ENCODE assay signal across 15 cellular contexts in genomic region chr9:35669331-35670145, GRCh38. TPM values are rescaled to one million over a fixed set of nuclear protein-coding genes. Genes with fewer than 3 reads are reported as not detected.
DNase-seq lines count a peak whose midpoint lies in the region; ATAC-seq and TF ChIP-seq lines count a peak whose summit lies in the region.
"Had no signal": no experiment of that assay in that cellular context is flagged by ENCODE, and none has a peak within 500 bp of the region (broad histone marks: within the 10 kb centered on the region; RNA-seq: fewer than 3 reads in every experiment).

No MANE protein-coding gene starts in this region.

- H3K27ac ChIP-seq in Peyer's patch = peak overlapping the region in 3 of 4 donors; percentile 19 to 78 (median 64)
- no peak overlapping the region for H3K27ac ChIP-seq in neuronal stem cell (replicated peaks; ENCODE audit: low read length)
- H3K27ac ChIP-seq: esophagus muscularis mucosa had no signal

- H3K4me2 ChIP-seq in neuronal stem cell (ENCODE audit: insufficient read depth, low read length, poor library complexity, severe bottlenecking) = no peak overlapping the region

- no peak overlapping the region for H3K9ac ChIP-seq in neuronal stem cell (ENCODE audit: low read depth, low read length, poor library complexity)

- H3K23ac ChIP-seq in neuronal stem cell (ENCODE audit: low read depth, low read length, poor library complexity) = no peak overlapping the region

- WGBS in neuronal stem cell (ENCODE audit: extremely low coverage in 2 of 2, insufficient read length in 2 of 2, insufficient replicate concordance in 1 of 2), 2 donors = no CpG with 5 or more reads among the region's 6 CpGs

- no peak overlapping the region for H4K8ac ChIP-seq in neuronal stem cell (ENCODE audit: low read depth, low read length)

- TF ChIP-seq CTCF in Peyer's patch (IDR thresholded peaks at IDR 0.05) (no peak), fibroblast of villous mesenchyme (IDR thresholded peaks at IDR 0.05; ENCODE audit: insufficient read depth, low read depth, low read length) (no peak)

- H3K4ac ChIP-seq in neuronal stem cell (ENCODE audit: low read length) = no peak overlapping the region

- no peaks in the 10 kb centered on the region for H3K9me3 ChIP-seq in Peyer's patch
- H3K9me3 ChIP-seq in neuronal stem cell (replicated peaks in 1 of 2; ENCODE audit: control insufficient read depth in 2 of 2, insufficient read depth in 1 of 2, low read depth in 1 of 2, low read length in 2 of 2) = peaks cover 0 to 3% of the 10 kb centered on the region in 2 donors
- H3K9me3 ChIP-seq: esophagus muscularis mucosa had no signal

- H2AK5ac ChIP-seq in neuronal stem cell (ENCODE audit: low read depth, low read length) = no peak overlapping the region

- H3K4me3 ChIP-seq in Peyer's patch (no peak overlapping the region), fibroblast of villous mesenchyme (ENCODE audit: low read depth, low read length) (no peak overlapping the region), neuronal stem cell (ENCODE audit: low read length in 2 of 2) (no peak overlapping the region)
- H3K4me3 ChIP-seq: esophagus muscularis mucosa had no signal

- TF ChIP-seq POLR2A in Peyer's patch (IDR thresholded peaks at IDR 0.05) (no peak), erythroblast (IDR thresholded peaks at IDR 0.05; ENCODE audit: low read length) (no peak)

- H3K36me3 ChIP-seq in Peyer's patch (no peaks in the 10 kb centered on the region), neuronal stem cell (replicated peaks in 1 of 2; ENCODE audit: control insufficient read depth in 2 of 2, insufficient read depth in 2 of 2, low read length in 2 of 2) (no peaks in the 10 kb centered on the region)
- H3K36me3 ChIP-seq: esophagus muscularis mucosa had no signal

- ATAC-seq in HG03025 (IDR thresholded peaks at IDR 0.05; ENCODE audit: low FRiP score, unreplicated experiment) = no peak
- ATAC-seq: activated CD4-positive, alpha-beta T cell treated with anti-CD3 and anti-CD28 coated beads for 36 hours; stimulated activated memory B cell treated with anti-CD40 and anti-IgM and Interleukin-4, amounts not matched to agents 10 μg/mL and 1 μg/mL and 100 μg/mL, for 72 hours had no signal

- peaks cover 4% of the 10 kb centered on the region for H3K79me1 ChIP-seq in neuronal stem cell (ENCODE audit: low read depth, low read length)

- no peak overlapping the region for H2BK5ac ChIP-seq in neuronal stem cell (ENCODE audit: low read length)

- no peak overlapping the region for H4K91ac ChIP-seq in neuronal stem cell (ENCODE audit: low read depth, low read length, poor library complexity)

- peak; percentile 76 for DNase-seq in EL
- DNase-seq in Peyer's patch = peak in 2 of 3 donors; percentile 81 to 89
- peak; percentile 60 for DNase-seq in fibroblast of villous mesenchyme (ENCODE audit: low read depth)
- DNase-seq in neuronal stem cell (ENCODE audit: low spot score) = no peak
- DNase-seq in NAMALWA (ENCODE audit: low spot score) = no peak
- no peak for DNase-seq in erythroblast (lab: John Stamatoyannopoulos, UW)
- no peak for DNase-seq in NCI-H446 (lab: John Stamatoyannopoulos, UW)
- DNase-seq: activated CD4-positive, alpha-beta T cell treated with anti-CD3 and anti-CD28 coated beads for 36 hours; COR-L47; H9; nucleus accumbens had no signal

- no peak overlapping the region for H2BK120ac ChIP-seq in neuronal stem cell (ENCODE audit: low read depth, low read length)

- no peak overlapping the region for H2BK15ac ChIP-seq in neuronal stem cell (ENCODE audit: low read length)

- peak overlapping the region; percentile 19 for H2AFZ ChIP-seq in neuronal stem cell (ENCODE audit: low read length)

- peaks cover 0 to 18% (median 5%) of the 10 kb centered on the region in 4 donors for H3K4me1 ChIP-seq in Peyer's patch
- H3K4me1 ChIP-seq in neuronal stem cell (ENCODE audit: control insufficient read depth in 2 of 2, insufficient read depth in 1 of 2, low read depth in 1 of 2, low read length in 2 of 2) = peaks cover under 1 to 1% of the 10 kb centered on the region in 2 donors

- H2BK12ac ChIP-seq in neuronal stem cell (ENCODE audit: low read length) = no peak overlapping the region

- no peak overlapping the region for H3K18ac ChIP-seq in neuronal stem cell (ENCODE audit: low read length)

- H3K14ac ChIP-seq in neuronal stem cell (ENCODE audit: low read length) = no peak overlapping the region

- H3K27me3 ChIP-seq in Peyer's patch (no peaks in the 10 kb centered on the region), neuronal stem cell (ENCODE audit: control insufficient read depth in 3 of 3, insufficient read depth in 3 of 3, low read depth in 1 of 3, low read length in 3 of 3) (peaks cover 0 to 25% (median 0%) of the 10 kb centered on the region in 3 experiments)
- H3K27me3 ChIP-seq: esophagus muscularis mucosa had no signal

RNA-seq across cellular contexts. Expression of gene CA9, which starts 4.2 kb away (rescaled TPM):
- total RNA-seq in Peyer's patch (1 to 10 TPM; 1.6 to 6.3 (median 5.2) TPM), fibroblast of villous mesenchyme (under 0.01 TPM in 1 of 2 replicates, not detected in the other)
- polyA plus RNA-seq in neuronal stem cell (2013, experiment 1 of 2) = 1.1 TPM
- polyA plus RNA-seq in neuronal stem cell (2013, experiment 2 of 2) = 1.7 TPM

RNA-seq across cellular contexts. Expression of gene ARHGEF39, which starts 4.5 kb away (rescaled TPM):
- 10 to 100 TPM in 1 of 4 donors, 1 to 10 TPM in 3; 1.9 to 19.8 (median 4.8) TPM for total RNA-seq in Peyer's patch
- total RNA-seq in fibroblast of villous mesenchyme = 0.97 and 3.0 TPM in 2 replicates
- 22.9 TPM for polyA plus RNA-seq in neuronal stem cell (2013, experiment 1 of 2)
- 23.5 TPM for polyA plus RNA-seq in neuronal stem cell (2013, experiment 2 of 2)

RNA-seq across cellular contexts. Expression of gene CCDC107, which starts 11.4 kb away (rescaled TPM):
- 10 to 100 TPM; 14.0 to 21.9 (median 20.2) TPM for total RNA-seq in Peyer's patch
- total RNA-seq in fibroblast of villous mesenchyme = 18.1 and 18.7 TPM in 2 replicates
- 15.3 TPM for polyA plus RNA-seq in neuronal stem cell (2013, experiment 1 of 2)
- polyA plus RNA-seq in neuronal stem cell (2013, experiment 2 of 2) = 15.5 TPM

RNA-seq across cellular contexts. Expression of gene RMRP, which starts 11.7 kb away (rescaled TPM):
- total RNA-seq in Peyer's patch = 1,000 to 10,000 TPM in 3 of 4 donors, not detected in 1; 1,673 to 3,824 (median 2,659) TPM
- total RNA-seq in fibroblast of villous mesenchyme = 103,191 and 163,599 TPM in 2 replicates
- polyA plus RNA-seq in neuronal stem cell (2013, experiment 1 of 2) = not detected
- 4.7 TPM for polyA plus RNA-seq in neuronal stem cell (2013, experiment 2 of 2)

RNA-seq across cellular contexts. Expression of gene SIT1, which starts 18.8 kb away (rescaled TPM):
- 1 to 10 TPM in 1 of 4 donors, not detected in 3; 2.4 TPM for total RNA-seq in Peyer's patch
- total RNA-seq in fibroblast of villous mesenchyme = under 0.01 TPM in 1 of 2 replicates, not detected in the other
- polyA plus RNA-seq in neuronal stem cell (2013, experiment 1 of 2) = 0.53 TPM
- 0.43 TPM for polyA plus RNA-seq in neuronal stem cell (2013, experiment 2 of 2)
- total RNA-seq: NCI-H460 had no signal

Comparison
In these comparisons a context has a peak if more than half of its experiments do, and no peak if none do; other contexts are left out.
1. DNase-seq: peak in EL (single experiment), Peyer's patch (2 of 3) and fibroblast of villous mesenchyme (single experiment); none in neuronal stem cell (single experiment), NAMALWA (single experiment), erythroblast (0 of 2) and NCI-H446 (0 of 2).